ENCODE assay signal across 8 cellular contexts in genomic region chr6:157841211-157841840, GRCh38. TPM values are rescaled to one million over a fixed set of nuclear protein-coding genes. Genes with fewer than 3 reads are reported as not detected.
DNase-seq lines count a peak whose midpoint lies in the region; ATAC-seq and TF ChIP-seq lines count a peak whose summit lies in the region.

No MANE protein-coding gene starts in this region.

- DNase-seq in CD1c-positive myeloid dendritic cell (ENCODE audit: extremely low spot score) (peak; percentile 63), mammary epithelial cell (peak; percentile 87), NCI-H510A treated with DMSO at 0.1 percent for 48 hours (lab: John Stamatoyannopoulos, UW) (no peak), H7 (no peak), DMS153 (lab: John Stamatoyannopoulos, UW) (no peak), SW480 (ENCODE audit: low spot score) (no peak)

- no peak overlapping the region for H3K4me3 ChIP-seq in mammary epithelial cell (replicated peaks in 1 of 3; ENCODE audit: insufficient read depth in 1 of 3, low read depth in 2 of 3, low read length in 3 of 3)
- H3K4me3 ChIP-seq in H7 (ENCODE audit: insufficient read depth, low read depth, low read length), result no peak overlapping the region

- WGBS in mammary epithelial cell (ENCODE audit: low coverage, missing lambda C conversion rate), result 69% methylated on average over 2 of the region's 2 CpGs

- CTCF ChIA-PET in mammary epithelial cell (lab: Charles Lee; ENCODE audit: low non-redundant PET), result no interaction called here

- H3K4me2 ChIP-seq in mammary epithelial cell (ENCODE audit: insufficient read depth, low read depth, low read length), result peak overlapping the region; percentile 92

- no peaks in the 10 kb centered on the region for H3K27me3 ChIP-seq in mammary epithelial cell (ENCODE audit: insufficient read depth, low read length)
- H3K27me3 ChIP-seq in H7 (ENCODE audit: control insufficient read depth, insufficient read depth, low read length), result no peaks in the 10 kb centered on the region

- peaks cover 99% of the 10 kb centered on the region for H3K79me2 ChIP-seq in mammary epithelial cell (ENCODE audit: insufficient read depth, low read length)

- in situ Hi-C loops in mammary epithelial cell (cut with MboI; ENCODE audit: low sequenced_read_pairs in 2 of 2), result no loop called here

- H3K27ac ChIP-seq in mammary epithelial cell (ENCODE audit: insufficient read depth, low read depth, low read length), result peak overlapping the region; percentile 93

- intact Hi-C loops in mammary epithelial cell (cut with micrococcal nuclease), result no loop called here

- H4K20me1 ChIP-seq in mammary epithelial cell (ENCODE audit: insufficient read depth, low read length), result no peaks in the 10 kb centered on the region

- H2AFZ ChIP-seq in mammary epithelial cell (ENCODE audit: low read depth, low read length), result no peak overlapping the region

- H3K36me3 ChIP-seq in mammary epithelial cell (ENCODE audit: insufficient read depth, low read length) (no peaks in the 10 kb centered on the region), H7 (replicated peaks; ENCODE audit: control insufficient read depth, insufficient read depth, low read length) (no peaks in the 10 kb centered on the region)

- H3K4me1 ChIP-seq in mammary epithelial cell (ENCODE audit: insufficient read depth, low read length), result peaks cover 67% of the 10 kb centered on the region

- ATAC-seq in GM19452 (IDR thresholded peaks at IDR 0.05; ENCODE audit: unreplicated experiment) (peak; percentile 81), HG03354 (IDR thresholded peaks at IDR 0.05; ENCODE audit: poor library complexity, severe bottlenecking, unreplicated experiment) (peak; percentile 91)

- no peak for TF ChIP-seq CTCF in mammary epithelial cell (conservative IDR thresholded peaks at IDR 0.05 in 1 of 2, IDR thresholded peaks at IDR 0.05 in 1 of 2; ENCODE audit: extremely low read depth in 1 of 2, insufficient read depth in 1 of 2, low read depth in 1 of 2, low read length in 2 of 2)

- dilution Hi-C loops in mammary epithelial cell (cut with HindIII; ENCODE audit: low sequenced_read_pairs), result no loop called here

- no peaks in the 10 kb centered on the region for H3K9me3 ChIP-seq in mammary epithelial cell (replicated peaks; ENCODE audit: insufficient read depth, low read length)

- BruUV-seq in mammary epithelial cell (replicated peaks; lab: Mats Ljungman, UMichigan), result TSS peak; percentile 31

- H3K9ac ChIP-seq in mammary epithelial cell (ENCODE audit: insufficient read depth, low read length), result peak overlapping the region; percentile 53

RNA-seq across cellular contexts. Expression of gene SNX9, which starts 18.3 kb away (rescaled TPM):
- 10 to 100 TPM; 31.5 to 59.0 TPM for total RNA-seq in mammary epithelial cell
- polyA plus RNA-seq in mammary epithelial cell, result 42.5 TPM
- 24.8 TPM for polyA minus RNA-seq in mammary epithelial cell
- 35.9 and 36.1 TPM in 2 replicates for total RNA-seq in H7 (2014; rRNA removed; shearing (Covaris generic))

Comparison
In these comparisons a context has a peak if more than half of its experiments do, and no peak if none do; other contexts are left out.
1. DNase-seq: peak in CD1c-positive myeloid dendritic cell (single experiment) and mammary epithelial cell (single experiment); none in NCI-H510A treated with DMSO at 0.1 percent for 48 hours (single experiment), H7 (single experiment), DMS153 (single experiment) and SW480 (single experiment).